ENCODE assay signal across 27 cellular contexts in the genomic region with DNA sequence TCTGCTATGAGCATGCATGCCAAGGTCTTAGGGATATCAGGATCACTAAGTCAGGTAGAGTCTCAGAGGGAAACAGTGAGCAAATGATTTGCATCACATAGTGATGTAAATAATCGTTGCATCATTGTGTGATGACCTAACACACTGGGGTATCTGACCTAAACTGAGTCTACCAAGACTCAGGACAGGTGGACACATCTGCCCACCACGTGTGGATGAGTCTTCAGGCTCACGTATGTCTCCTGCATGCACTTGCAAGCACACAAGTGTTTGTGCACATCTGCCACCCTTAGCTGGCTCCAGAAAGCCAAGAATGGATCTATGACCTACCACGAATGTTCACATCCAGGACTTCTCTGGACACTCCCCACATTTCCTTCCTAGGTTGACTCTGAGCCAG.
"Had no signal": no experiment of that assay in that cellular context is flagged by ENCODE, and none has a peak within 500 bp of the region (broad histone marks: within the 10 kb centered on the region; RNA-seq: fewer than 3 reads in every experiment).

No MANE protein-coding gene starts in this region.

- H3K4me1 ChIP-seq: esophagus squamous epithelium, heart right ventricle, left lung had no signal

- H3K9me3 ChIP-seq: esophagus squamous epithelium, gastrocnemius medialis, heart right ventricle, left lung, lower lobe of right lung, mucosa of descending colon had no signal

- H3K4me3 ChIP-seq: coronary artery, dorsolateral prefrontal cortex, esophagus squamous epithelium, gastrocnemius medialis, heart right ventricle, left lung, lower lobe of right lung, mucosa of descending colon had no signal

- H3K9me3 Mint-ChIP-seq: mesothelial cell of epicardium, naive B cell had no signal

- H3K27ac ChIP-seq: coronary artery, dorsolateral prefrontal cortex, epithelial cell of prostate, esophagus squamous epithelium, gastrocnemius medialis, heart right ventricle, left lung, lower lobe of right lung had no signal

- H3K36me3 Mint-ChIP-seq: naive B cell had no signal

- FAIRE-seq: colon, endometrium, islet of Langerhans, keratinocyte had no signal

- H3K27ac Mint-ChIP-seq: mesothelial cell of epicardium had no signal

- H3K27me3 ChIP-seq: dorsolateral prefrontal cortex, gastrocnemius medialis, heart right ventricle had no signal

- ATAC-seq: esophagus mucosa, gastrocnemius medialis, heart right ventricle, left cardiac atrium, left lung, left ventricle myocardium superior, lower lobe of right lung, mucosa of descending colon had no signal

- H3K4me3 Mint-ChIP-seq: mesothelial cell of epicardium, naive B cell had no signal

- H3K4me1 Mint-ChIP-seq: naive B cell had no signal

- DNase-seq: dermis blood vessel endothelial cell; dorsolateral prefrontal cortex; effector CD4-positive, alpha-beta T cell; effector memory CD4-positive, alpha-beta T cell; erythroblast; esophagus squamous epithelium; foreskin fibroblast; foreskin melanocyte; gastrocnemius medialis; glutamatergic neuron; heart right ventricle; hippocampal formation; left cardiac atrium; left lung; left ventricle myocardium superior; lower lobe of right lung; mesenchymal stem cell; mucosa of descending colon; naive B cell had no signal

- H3K36me3 ChIP-seq: esophagus squamous epithelium, gastrocnemius medialis, heart right ventricle, left lung, lower lobe of right lung had no signal
